2 cellular contexts compared by ENCODE assay signal in the genomic region with DNA sequence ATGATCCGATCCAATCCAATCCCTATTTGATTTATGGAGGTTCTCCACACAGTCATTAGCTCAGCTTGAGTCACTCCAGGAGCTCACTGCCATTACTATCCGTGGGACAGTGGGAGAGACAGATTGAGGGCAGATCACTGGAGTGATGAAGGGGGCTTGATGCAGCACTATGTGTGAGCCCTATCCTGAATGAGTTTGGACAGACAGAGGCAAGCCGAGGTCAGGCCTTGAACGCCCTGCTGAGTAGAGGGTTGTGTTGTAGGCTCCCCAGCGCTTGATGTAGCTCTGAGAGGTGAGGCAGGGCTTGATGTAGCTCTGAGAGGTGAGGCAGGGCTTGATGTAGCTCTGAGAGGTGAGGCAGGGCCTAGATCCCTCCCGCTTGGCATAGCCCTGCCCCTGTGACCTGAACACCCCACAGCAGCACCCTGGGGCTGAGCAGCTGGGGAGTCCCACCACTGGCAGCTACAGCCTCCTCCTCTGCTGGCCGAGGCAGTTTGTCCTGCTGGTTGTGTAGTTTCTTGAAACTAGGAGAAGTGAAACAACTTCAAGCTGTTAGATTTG.
TF ChIP-seq lines count a peak whose summit lies in the region.

No MANE protein-coding gene starts in this region.

TF ChIP-seq in A549, 52 proteins besides CTCF, POLR2A, EP300 and RAD21 (continued from another document):
- TF ChIP-seq HOXB13 (CRISPR knock-in tag; IDR thresholded peaks at IDR 0.05; ENCODE audit: low read depth) (no peak), NR3C1 (IDR thresholded peaks at IDR 0.05) (no peak), EHMT2 (IDR thresholded peaks at IDR 0.05; ENCODE audit: low read depth) (no peak), KDM1A (IDR thresholded peaks at IDR 0.05; ENCODE audit: low read depth) (no peak), CEBPB (IDR thresholded peaks at IDR 0.05) (no peak), HDAC2 (IDR thresholded peaks at IDR 0.05) (no peak), RFX5 (IDR thresholded peaks at IDR 0.05) (no peak)
- TF ChIP-seq, protein P1, sequence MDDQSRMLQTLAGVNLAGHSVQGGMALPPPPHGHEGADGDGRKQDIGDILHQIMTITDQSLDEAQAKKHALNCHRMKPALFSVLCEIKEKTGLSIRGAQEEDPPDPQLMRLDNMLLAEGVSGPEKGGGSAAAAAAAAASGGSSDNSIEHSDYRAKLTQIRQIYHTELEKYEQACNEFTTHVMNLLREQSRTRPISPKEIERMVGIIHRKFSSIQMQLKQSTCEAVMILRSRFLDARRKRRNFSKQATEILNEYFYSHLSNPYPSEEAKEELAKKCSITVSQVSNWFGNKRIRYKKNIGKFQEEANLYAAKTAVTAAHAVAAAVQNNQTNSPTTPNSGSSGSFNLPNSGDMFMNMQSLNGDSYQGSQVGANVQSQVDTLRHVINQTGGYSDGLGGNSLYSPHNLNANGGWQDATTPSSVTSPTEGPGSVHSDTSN (IDR thresholded peaks at IDR 0.05) = no peak
TF ChIP-seq in A549: peak in this region for 0.

TF ChIP-seq in GM23338, 12 proteins besides CTCF, POLR2A, EP300 and RAD21 (continued from another document):
- TF ChIP-seq EZH2phosphoT487 (IDR thresholded peaks at IDR 0.05; ENCODE audit: unreplicated experiment) (no peak), JUNB (IDR thresholded peaks at IDR 0.05; ENCODE audit: unreplicated experiment) (no peak), CREB1 (CRISPR knock-in tag; IDR thresholded peaks at IDR 0.05; ENCODE audit: low read depth) (no peak)
- TF ChIP-seq, protein P2, sequence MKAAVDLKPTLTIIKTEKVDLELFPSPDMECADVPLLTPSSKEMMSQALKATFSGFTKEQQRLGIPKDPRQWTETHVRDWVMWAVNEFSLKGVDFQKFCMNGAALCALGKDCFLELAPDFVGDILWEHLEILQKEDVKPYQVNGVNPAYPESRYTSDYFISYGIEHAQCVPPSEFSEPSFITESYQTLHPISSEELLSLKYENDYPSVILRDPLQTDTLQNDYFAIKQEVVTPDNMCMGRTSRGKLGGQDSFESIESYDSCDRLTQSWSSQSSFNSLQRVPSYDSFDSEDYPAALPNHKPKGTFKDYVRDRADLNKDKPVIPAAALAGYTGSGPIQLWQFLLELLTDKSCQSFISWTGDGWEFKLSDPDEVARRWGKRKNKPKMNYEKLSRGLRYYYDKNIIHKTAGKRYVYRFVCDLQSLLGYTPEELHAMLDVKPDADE (IDR thresholded peaks at IDR 0.05) = no peak
